Comparison of ENCODE assay signal across 1 cellular context in genomic region chr14:72782817-72783216, GRCh38.
TF ChIP-seq lines count a peak whose summit lies in the region.

No MANE protein-coding gene starts in this region.

TF ChIP-seq in IMR-90, 13 proteins besides CTCF, POLR2A, EP300 and RAD21:
- TF ChIP-seq ELK1 (IDR thresholded peaks at IDR 0.05; ENCODE audit: borderline replicate concordance, low read depth, low read length) (no peak), CHD1 (IDR thresholded peaks at IDR 0.05; ENCODE audit: low read depth, low read length) (no peak), RFX5 (IDR thresholded peaks at IDR 0.05; ENCODE audit: low read depth, low read length) (no peak), SMC3 (IDR thresholded peaks at IDR 0.05; ENCODE audit: low read depth, low read length) (no peak), BHLHE40 (IDR thresholded peaks at IDR 0.05; ENCODE audit: low read depth, low read length) (no peak), MAFK (IDR thresholded peaks at IDR 0.05; ENCODE audit: low read depth, low read length) (no peak), MXI1 (IDR thresholded peaks at IDR 0.05; ENCODE audit: borderline replicate concordance, low read depth, low read length) (no peak), NFE2L2 (IDR thresholded peaks at IDR 0.05; ENCODE audit: low read depth, low read length) (no peak), RCOR1 (IDR thresholded peaks at IDR 0.05; ENCODE audit: insufficient replicate concordance, low read length) (no peak), FOS (IDR thresholded peaks at IDR 0.05; ENCODE audit: low read depth, low read length) (no peak), MAZ (IDR thresholded peaks at IDR 0.05; ENCODE audit: borderline replicate concordance, low read depth, low read length) (no peak), CEBPB (IDR thresholded peaks at IDR 0.05; ENCODE audit: low read depth, low read length) (no peak)
- TF ChIP-seq, protein P1, sequence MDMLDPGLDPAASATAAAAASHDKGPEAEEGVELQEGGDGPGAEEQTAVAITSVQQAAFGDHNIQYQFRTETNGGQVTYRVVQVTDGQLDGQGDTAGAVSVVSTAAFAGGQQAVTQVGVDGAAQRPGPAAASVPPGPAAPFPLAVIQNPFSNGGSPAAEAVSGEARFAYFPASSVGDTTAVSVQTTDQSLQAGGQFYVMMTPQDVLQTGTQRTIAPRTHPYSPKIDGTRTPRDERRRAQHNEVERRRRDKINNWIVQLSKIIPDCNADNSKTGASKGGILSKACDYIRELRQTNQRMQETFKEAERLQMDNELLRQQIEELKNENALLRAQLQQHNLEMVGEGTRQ (IDR thresholded peaks at IDR 0.05; ENCODE audit: low read depth, low read length) = no peak
